17 cellular contexts compared by ENCODE assay signal in the genomic region with DNA sequence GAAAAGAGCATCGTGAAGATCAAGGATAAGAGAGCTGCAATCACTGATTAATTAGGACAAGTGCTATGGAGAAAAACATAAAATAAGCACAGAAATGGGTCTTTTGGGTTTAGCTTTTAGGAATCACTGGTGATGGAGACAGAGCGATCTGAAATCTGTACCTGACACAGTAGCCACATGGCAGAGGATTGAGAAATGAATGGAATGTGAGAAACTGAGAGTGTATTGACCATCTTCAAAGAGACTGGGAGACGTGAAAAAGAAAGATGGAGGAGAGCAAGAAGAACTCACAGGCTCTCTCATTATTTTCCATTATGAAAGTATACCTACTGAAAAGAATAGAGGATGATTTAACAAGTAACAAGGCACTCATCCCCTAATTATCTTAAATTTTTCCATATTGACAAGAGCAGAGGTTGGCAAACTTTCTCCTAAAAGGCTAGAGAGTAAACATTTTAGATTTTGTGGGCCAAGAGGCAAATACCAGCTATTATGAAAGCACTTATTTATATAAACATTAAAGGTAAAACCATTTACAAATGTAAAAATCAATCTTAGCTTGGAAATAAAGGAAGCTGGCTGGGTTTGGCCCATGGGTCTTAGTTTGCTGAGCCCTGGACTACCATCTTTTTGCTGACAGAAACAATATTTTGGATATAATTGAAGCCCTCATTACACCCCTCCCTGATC.
"Had no signal": no experiment of that assay in that cellular context is flagged by ENCODE, and none has a peak within 500 bp of the region (broad histone marks: within the 10 kb centered on the region; RNA-seq: fewer than 3 reads in every experiment).

No MANE protein-coding gene starts in this region.

- H3K36me3 Mint-ChIP-seq: mesothelial cell of epicardium had no signal

- H3K27ac ChIP-seq: esophagus muscularis mucosa, pancreas, tibial nerve, uterus had no signal

- ATAC-seq: pancreas had no signal

- FAIRE-seq: pancreas had no signal

- H3K4me3 Mint-ChIP-seq: mesothelial cell of epicardium, neural crest cell had no signal

- H3K9me3 Mint-ChIP-seq: mesothelial cell of epicardium had no signal

- H3K4me3 ChIP-seq: esophagus muscularis mucosa, pancreas, tibial nerve, uterus had no signal

- H3K27ac Mint-ChIP-seq: mesothelial cell of epicardium had no signal

- H3K27me3 ChIP-seq: esophagus muscularis mucosa, pancreas, tibial nerve, uterus had no signal

- H3K9me3 ChIP-seq: esophagus muscularis mucosa, pancreas, tibial nerve, uterus had no signal

- H3K36me3 ChIP-seq: esophagus muscularis mucosa, pancreas, tibial nerve, uterus had no signal

- H3K4me1 ChIP-seq: esophagus muscularis mucosa, pancreas, tibial nerve, uterus had no signal

- H3K4me1 Mint-ChIP-seq: neural crest cell had no signal

- DNase-seq: activated CD4-positive, CD25-positive, alpha-beta regulatory T cell treated with anti-CD3 and anti-CD28 coated beads, Interleukin-2, amount 50 U/mL, for 72 hours; activated naive CD4-positive, alpha-beta T cell; activated T-cell treated with anti-CD3 and anti-CD28 coated beads for 4 hours; aorta; cortex of kidney; effector CD4-positive, alpha-beta T cell; hippocampal formation; kidney glomerular epithelial cell; pancreas; stimulated activated CD4-positive, alpha-beta T cell treated with anti-CD3 and anti-CD28 coated beads, Interleukin-2, amount 100 ng/mL, for 48 hours; stimulated activated naive CD4-positive, alpha-beta T cell; T1000; uterus had no signal
